9 cellular contexts compared by ENCODE assay signal in the genomic region with DNA sequence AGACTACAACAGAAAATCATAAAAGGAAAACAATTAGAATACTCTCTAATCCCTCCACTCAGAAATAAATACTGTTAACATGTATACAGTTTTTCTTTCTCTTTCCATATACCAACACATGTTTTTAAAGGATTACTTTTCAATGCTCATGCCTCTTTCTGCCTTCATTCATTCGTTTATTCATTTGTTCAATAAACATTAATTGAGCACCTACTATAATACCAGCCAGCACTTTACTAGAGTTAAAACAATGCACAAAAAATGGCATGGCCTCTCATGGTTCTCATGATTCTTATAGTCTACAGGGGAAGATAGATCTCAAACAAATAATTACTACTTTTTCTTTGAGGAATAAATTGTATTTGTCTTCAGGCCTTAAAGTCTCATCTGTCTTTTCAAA.
A peak's percentile ranks its signal among the peaks of the same experiment; 100 is the strongest.
DNase-seq lines count a peak whose midpoint lies in the region; ATAC-seq and TF ChIP-seq lines count a peak whose summit lies in the region.
"Had no signal": no experiment of that assay in that cellular context is flagged by ENCODE, and none has a peak within 500 bp of the region (broad histone marks: within the 10 kb centered on the region; RNA-seq: fewer than 3 reads in every experiment).

No MANE protein-coding gene starts in this region.

- CTCF ChIA-PET in RWPE1 (lab: Yijun Ruan, JAX), result no interaction called here

- TF ChIP-seq CTCF in RWPE1 (conservative IDR thresholded peaks at IDR 0.05; ENCODE audit: low read depth), result no peak
- no peak for TF ChIP-seq CTCF in spleen (IDR thresholded peaks at IDR 0.05 in 8 of 11, conservative IDR thresholded peaks at IDR 0.05 in 3 of 11)

- no peaks in the 10 kb centered on the region for H3K27me3 Mint-ChIP-seq in T-helper 2 cell treated with Interferon-gamma antibody and Interleukin-4, amounts not matched to agents 5 μg/mL and 100 μg/mL, for 36 hours (ENCODE audit: low read depth)

- H3K27ac Mint-ChIP-seq in T-helper 2 cell treated with Interferon-gamma antibody and Interleukin-4, amounts not matched to agents 5 μg/mL and 100 μg/mL, for 36 hours, result peak overlapping the region; percentile 90

- no peak for DNase-seq in T-helper 2 cell treated with Interferon-gamma antibody and Interleukin-4, amounts not matched to agents 5 μg/mL and 100 μg/mL, for 36 hours (ENCODE audit: low spot score)
- no peak for DNase-seq in T-helper 2 cell
- DNase-seq in RWPE1 (ENCODE audit: low spot score), result no peak
- no peak for DNase-seq in effector memory CD4-positive, alpha-beta T cell
- no peak for DNase-seq in spleen
- DNase-seq in SHP77 (lab: John Stamatoyannopoulos, UW), result no peak
- no peak for DNase-seq in aorta
- DNase-seq: NCI-H1694 had no signal

- no peaks in the 10 kb centered on the region for H3K27me3 ChIP-seq in effector memory CD4-positive, alpha-beta T cell (replicated peaks; ENCODE audit: control insufficient read depth, insufficient read depth, low read length, poor library complexity, severe bottlenecking)
- H3K27me3 ChIP-seq in spleen (replicated peaks in 1 of 7) (no peaks in the 10 kb centered on the region), aorta (ENCODE audit: control insufficient read depth in 1 of 2, insufficient read depth in 2 of 2, low read length in 1 of 2) (no peaks in the 10 kb centered on the region)

- WGBS in spleen, 5 donors, result 80 to 95% (median 88%) methylated on average over 1 of the region's 1 CpG
- 95 to 97% methylated on average over 1 of the region's 1 CpG for WGBS in aorta, 2 donors

- ATAC-seq in aorta (ENCODE audit: low FRiP score), result no peak
- ATAC-seq in GM18870 (IDR thresholded peaks at IDR 0.05; ENCODE audit: unreplicated experiment), result no peak

- H3K4me1 ChIP-seq in effector memory CD4-positive, alpha-beta T cell (ENCODE audit: control insufficient read depth, insufficient read depth, low read length, poor library complexity, severe bottlenecking), result peaks cover 40% of the 10 kb centered on the region
- H3K4me1 ChIP-seq in spleen, result peaks cover 9 to 86% (median 64%) of the 10 kb centered on the region in 6 donors
- peaks cover 0 to 1% of the 10 kb centered on the region in 2 donors for H3K4me1 ChIP-seq in aorta (ENCODE audit: control insufficient read depth in 1 of 2, insufficient read depth in 2 of 2, low read length in 2 of 2)

- no peaks in the 10 kb centered on the region for H3K9me3 ChIP-seq in effector memory CD4-positive, alpha-beta T cell (ENCODE audit: control insufficient read depth, low read length)
- H3K9me3 ChIP-seq in spleen (no peaks in the 10 kb centered on the region), aorta (ENCODE audit: control insufficient read depth, low read length) (no peaks in the 10 kb centered on the region)

- POLR2A ChIA-PET in RWPE1 (lab: Yijun Ruan, JAX; ENCODE audit: low non-redundant PET), result no interaction called here

- peak overlapping the region; percentile 95; the same call in 1 of the 2 replicates for H3K27ac ChIP-seq in RWPE1
- H3K27ac ChIP-seq in effector memory CD4-positive, alpha-beta T cell (ENCODE audit: insufficient read depth, low read length, poor library complexity, severe bottlenecking), result peak overlapping the region; percentile 67
- H3K27ac ChIP-seq in spleen, result peak overlapping the region; percentile 55 to 97 (median 92)
- H3K27ac ChIP-seq in aorta (ENCODE audit: low read depth in 1 of 2, low read length in 2 of 2), result no peak overlapping the region

- H3K4me3 ChIP-seq in effector memory CD4-positive, alpha-beta T cell (ENCODE audit: insufficient read depth, low read depth, low read length, poor library complexity, severe bottlenecking), result no peak overlapping the region
- H3K4me3 ChIP-seq in spleen (peak overlapping the region in 2 of 8 donors; percentile 12 to 42), aorta (ENCODE audit: low read length in 2 of 2) (no peak overlapping the region)

- intact Hi-C loops in spleen (cut with DNase I; ENCODE audit: low total_unique reads), result no loop called here
- intact Hi-C loops in aorta (cut with DNase I), result no loop called here

- H3K36me3 ChIP-seq in effector memory CD4-positive, alpha-beta T cell (ENCODE audit: control insufficient read depth, insufficient read depth, low read length), result no peaks in the 10 kb centered on the region
- no peaks in the 10 kb centered on the region for H3K36me3 ChIP-seq in spleen
- no peaks in the 10 kb centered on the region for H3K36me3 ChIP-seq in aorta (ENCODE audit: control insufficient read depth in 1 of 2, insufficient read depth in 2 of 2, low read length in 1 of 2)

- H3K4me3 Mint-ChIP-seq in T-helper 2 cell treated with Interferon-gamma antibody and Interleukin-4, amounts not matched to agents 5 μg/mL and 100 μg/mL, for 36 hours, result peak overlapping the region; percentile 73

- peaks cover 66% of the 10 kb centered on the region for H3K4me1 Mint-ChIP-seq in T-helper 2 cell treated with Interferon-gamma antibody and Interleukin-4, amounts not matched to agents 5 μg/mL and 100 μg/mL, for 36 hours (ENCODE audit: low read depth)

- H3K9me3 Mint-ChIP-seq in T-helper 2 cell treated with Interferon-gamma antibody and Interleukin-4, amounts not matched to agents 5 μg/mL and 100 μg/mL, for 36 hours, result no peaks in the 10 kb centered on the region

- H3K36me3 Mint-ChIP-seq in T-helper 2 cell treated with Interferon-gamma antibody and Interleukin-4, amounts not matched to agents 5 μg/mL and 100 μg/mL, for 36 hours (ENCODE audit: low read depth), result peaks cover 2% of the 10 kb centered on the region

- TF ChIP-seq POLR2A in spleen (IDR thresholded peaks at IDR 0.05), result no peak

Comparison
In these comparisons a context has a peak if more than half of its experiments do, and no peak if none do; other contexts are left out.
1. H3K27ac ChIP-seq: peak in RWPE1 (single experiment), effector memory CD4-positive, alpha-beta T cell (single experiment) and spleen (8 of 8); none in aorta (0 of 2).